Comparison of ENCODE assay signal across 8 cellular contexts in genomic region chr17:75124041-75124818, GRCh38. TPM values are rescaled to one million over a fixed set of nuclear protein-coding genes. Genes with fewer than 3 reads are reported as not detected.
DNase-seq lines count a peak whose midpoint lies in the region; ATAC-seq lines count a peak whose summit lies in the region.

No MANE protein-coding gene starts in this region.

- H3K4me3 Mint-ChIP-seq in activated naive CD8-positive, alpha-beta T cell treated with anti-CD3 and anti-CD28 coated beads for 36 hours: no peak overlapping the region

- DNase-seq in DMS53 treated with DMSO at 0.1 percent for 48 hours (lab: John Stamatoyannopoulos, UW; ENCODE audit: unreplicated experiment): peak; percentile 80
- DNase-seq in SHP77 treated with DMSO at 0.1 percent for 48 hours (lab: John Stamatoyannopoulos, UW): peak; percentile 98
- peak; percentile 37 for DNase-seq in activated naive CD8-positive, alpha-beta T cell treated with anti-CD3 and anti-CD28 coated beads for 36 hours
- DNase-seq in kidney glomerular epithelial cell (lab: John Stamatoyannopoulos, UW): peak; percentile 60
- peak in 2 of 3 experiments; percentile 51 to 65 for DNase-seq in stimulated activated CD4-positive, alpha-beta T cell treated with anti-CD3 and anti-CD28 coated beads, TNF-alpha, amount 100 ng/mL, for 4 hours (ENCODE audit: low read depth in 3 of 3)
- no peak for DNase-seq in effector CD8-positive, alpha-beta T cell (lab: John Stamatoyannopoulos, UW)
- DNase-seq in NCI-H1092 treated with DMSO at 0.1 percent for 48 hours (lab: John Stamatoyannopoulos, UW): no peak

- H3K36me3 Mint-ChIP-seq in activated naive CD8-positive, alpha-beta T cell treated with anti-CD3 and anti-CD28 coated beads for 36 hours: peaks cover 7% of the 10 kb centered on the region

- no peaks in the 10 kb centered on the region for H3K27me3 Mint-ChIP-seq in activated naive CD8-positive, alpha-beta T cell treated with anti-CD3 and anti-CD28 coated beads for 36 hours

- H3K4me1 Mint-ChIP-seq in activated naive CD8-positive, alpha-beta T cell treated with anti-CD3 and anti-CD28 coated beads for 36 hours: peaks cover 20% of the 10 kb centered on the region

- H3K9me3 Mint-ChIP-seq in activated naive CD8-positive, alpha-beta T cell treated with anti-CD3 and anti-CD28 coated beads for 36 hours: no peaks in the 10 kb centered on the region

- no peak for ATAC-seq in HG03469 (IDR thresholded peaks at IDR 0.05; ENCODE audit: unreplicated experiment)

- H3K27ac Mint-ChIP-seq in activated naive CD8-positive, alpha-beta T cell treated with anti-CD3 and anti-CD28 coated beads for 36 hours: peak overlapping the region; percentile 29

RNA-seq across cellular contexts. Expression of gene NT5C, which starts 7.3 kb away (rescaled TPM):
- total RNA-seq in activated naive CD8-positive, alpha-beta T cell treated with anti-CD3 and anti-CD28 coated beads for 36 hours: 10 to 100 TPM; 71.2 to 74.8 TPM

RNA-seq across cellular contexts. Expression of gene ARMC7, which starts 14.5 kb away (rescaled TPM):
- total RNA-seq in activated naive CD8-positive, alpha-beta T cell treated with anti-CD3 and anti-CD28 coated beads for 36 hours: 1 to 10 TPM; 6.5 to 6.6 TPM

RNA-seq across cellular contexts. Expression of gene JPT1, which starts 30.1 kb away (rescaled TPM):
- total RNA-seq in activated naive CD8-positive, alpha-beta T cell treated with anti-CD3 and anti-CD28 coated beads for 36 hours: 100 to 1,000 TPM; 245 to 250 TPM

RNA-seq across cellular contexts. Expression of gene SLC16A5, which starts 36.5 kb away (rescaled TPM):
- 1 to 10 TPM; 2.1 TPM for total RNA-seq in activated naive CD8-positive, alpha-beta T cell treated with anti-CD3 and anti-CD28 coated beads for 36 hours

RNA-seq across cellular contexts. Expression of gene SUMO2, which starts 58.5 kb away (rescaled TPM):
- 100 to 1,000 TPM; 623 to 655 TPM for total RNA-seq in activated naive CD8-positive, alpha-beta T cell treated with anti-CD3 and anti-CD28 coated beads for 36 hours

Comparison
In these comparisons a context has a peak if more than half of its experiments do, and no peak if none do; other contexts are left out.
1. DNase-seq: peak in DMS53 treated with DMSO at 0.1 percent for 48 hours (single experiment), SHP77 treated with DMSO at 0.1 percent for 48 hours (single experiment), activated naive CD8-positive, alpha-beta T cell treated with anti-CD3 and anti-CD28 coated beads for 36 hours (single experiment), kidney glomerular epithelial cell (single experiment) and stimulated activated CD4-positive, alpha-beta T cell treated with anti-CD3 and anti-CD28 coated beads, TNF-alpha, amount 100 ng/mL, for 4 hours (2 of 3); none in effector CD8-positive, alpha-beta T cell (single experiment) and NCI-H1092 treated with DMSO at 0.1 percent for 48 hours (single experiment).